Comparison of ENCODE assay signal across 8 cellular contexts in the genomic region with DNA sequence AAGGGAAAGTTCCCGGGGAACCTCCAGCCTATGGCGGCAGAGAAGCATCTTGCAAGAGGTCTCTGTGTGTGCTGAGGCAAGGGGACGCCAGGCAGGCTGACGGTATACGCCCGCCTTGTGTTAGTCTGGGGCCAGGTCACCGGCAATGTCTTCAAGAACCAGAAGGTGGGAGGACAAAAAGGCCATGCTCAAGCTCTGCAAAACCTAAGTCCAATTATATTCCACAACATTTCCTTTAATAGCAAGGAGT. TPM values are rescaled to one million over a fixed set of nuclear protein-coding genes. Genes with fewer than 3 reads are reported as not detected.
A peak's percentile ranks its signal among the peaks of the same experiment; 100 is the strongest.
DNase-seq lines count a peak whose midpoint lies in the region; ATAC-seq and TF ChIP-seq lines count a peak whose summit lies in the region.

No MANE protein-coding gene starts in this region.

- H3K4me3 ChIP-seq in GM06990 (replicated peaks; ENCODE audit: low read depth, low read length) (peak overlapping the region; percentile 89), choroid plexus epithelial cell (ENCODE audit: low read depth, low read length) (peak overlapping the region; percentile 97)

- H3K9me3 Mint-ChIP-seq in IgD-negative memory B cell (no peaks in the 10 kb centered on the region), neural crest cell (no peaks in the 10 kb centered on the region)

- no peaks in the 10 kb centered on the region for H3K27me3 ChIP-seq in GM06990 (replicated peaks; ENCODE audit: control insufficient read depth, insufficient read depth, low read length)

- H3K36me3 ChIP-seq in GM06990 (ENCODE audit: control insufficient read depth, insufficient read depth, low read length): peaks cover 22% of the 10 kb centered on the region

- peak overlapping the region; percentile 87 to 99 (median 96) for H3K4me3 Mint-ChIP-seq in IgD-negative memory B cell
- peak overlapping the region; percentile 94 for H3K4me3 Mint-ChIP-seq in neural crest cell

- TF ChIP-seq CTCF in GM06990 (IDR thresholded peaks at IDR 0.05; ENCODE audit: insufficient read depth, low read length, poor library complexity, severe bottlenecking) (no peak), choroid plexus epithelial cell (conservative IDR thresholded peaks at IDR 0.05; ENCODE audit: low read depth, low read length) (no peak), neural crest cell (conservative IDR thresholded peaks at IDR 0.05) (no peak)

- H3K27me3 Mint-ChIP-seq in IgD-negative memory B cell (no peaks in the 10 kb centered on the region), neural crest cell (ENCODE audit: low read depth) (no peaks in the 10 kb centered on the region)

- H3K36me3 Mint-ChIP-seq in IgD-negative memory B cell: peaks cover 2% of the 10 kb centered on the region
- peaks cover 5% of the 10 kb centered on the region for H3K36me3 Mint-ChIP-seq in neural crest cell (ENCODE audit: low read depth)

- H3K27ac Mint-ChIP-seq in IgD-negative memory B cell (peak overlapping the region; percentile 78 to 98 (median 94)), neural crest cell (ENCODE audit: unreplicated experiment) (peak overlapping the region; percentile 95)

- ATAC-seq in HG02870 (IDR thresholded peaks at IDR 0.05; ENCODE audit: unreplicated experiment): no peak
- no peak for ATAC-seq in GM18861 (IDR thresholded peaks at IDR 0.05; ENCODE audit: unreplicated experiment)

- peaks cover 14 to 32% (median 29%) of the 10 kb centered on the region in 3 donors for H3K4me1 Mint-ChIP-seq in IgD-negative memory B cell
- peaks cover 23% of the 10 kb centered on the region for H3K4me1 Mint-ChIP-seq in neural crest cell

- DNase-seq in GM06990 (ENCODE audit: extremely low read depth, insufficient read length): no peak
- no peak for DNase-seq in choroid plexus epithelial cell (ENCODE audit: low read depth)
- no peak for DNase-seq in neural crest cell (ENCODE audit: low read depth, low spot score)
- DNase-seq in stimulated activated CD4-positive, alpha-beta T cell treated with anti-CD3 and anti-CD28 coated beads, Interleukin-4, amount 100 ng/mL, for 4 hours: no peak
- no peak for DNase-seq in globus pallidus (ENCODE audit: low spot score)

RNA-seq across cellular contexts. Expression of a gene that starts 0.3 kb away (rescaled TPM):
- polyA plus RNA-seq in IgD-negative memory B cell: 10.6 TPM
- 16.8 and 19.7 TPM in 2 replicates for total RNA-seq in neural crest cell

RNA-seq across cellular contexts. Expression of a gene that starts 0.5 kb away (rescaled TPM):
- 9.3 TPM for polyA plus RNA-seq in IgD-negative memory B cell
- total RNA-seq in neural crest cell: 32.3 and 32.4 TPM in 2 replicates

RNA-seq across cellular contexts. Expression of a gene that starts 15.0 kb away (rescaled TPM):
- polyA plus RNA-seq in IgD-negative memory B cell: 0.83 TPM
- 3.7 and 4.4 TPM in 2 replicates for total RNA-seq in neural crest cell

RNA-seq across cellular contexts. Expression of a gene that starts 20.8 kb away (rescaled TPM):
- 90.7 TPM for polyA plus RNA-seq in IgD-negative memory B cell
- total RNA-seq in neural crest cell: 62.4 and 70.1 TPM in 2 replicates

RNA-seq across cellular contexts. Expression of a gene that starts 34.4 kb away (rescaled TPM):
- polyA plus RNA-seq in IgD-negative memory B cell: 38.2 TPM
- total RNA-seq in neural crest cell: 42.4 and 43.5 TPM in 2 replicates
